In genomic region chr13:92187378-92187989, GRCh38 we compare ENCODE assay signal across 9 cellular contexts.
DNase-seq lines count a peak whose midpoint lies in the region; ATAC-seq and TF ChIP-seq lines count a peak whose summit lies in the region.
"Had no signal": no experiment of that assay in that cellular context is flagged by ENCODE, and none has a peak within 500 bp of the region (broad histone marks: within the 10 kb centered on the region; RNA-seq: fewer than 3 reads in every experiment).

No MANE protein-coding gene starts in this region.

- H3K27me3 ChIP-seq in left lung, result no peaks in the 10 kb centered on the region

- peaks cover 5% of the 10 kb centered on the region for H3K27me3 Mint-ChIP-seq in brain
- no peaks in the 10 kb centered on the region for H3K27me3 Mint-ChIP-seq in stimulated activated memory B cell treated with anti-CD40 and anti-IgM and Interleukin-4, amounts not matched to agents 10 μg/mL and 1 μg/mL and 100 μg/mL, for 72 hours

- TF ChIP-seq CTCF in brain (conservative IDR thresholded peaks at IDR 0.05) (peak; percentile 79 to 90), left lung (IDR thresholded peaks at IDR 0.05) (peak; percentile 61 to 78)

- H3K27ac Mint-ChIP-seq in brain, result no peak overlapping the region
- no peak overlapping the region for H3K27ac Mint-ChIP-seq in stimulated activated memory B cell treated with anti-CD40 and anti-IgM and Interleukin-4, amounts not matched to agents 10 μg/mL and 1 μg/mL and 100 μg/mL, for 72 hours

- no peaks in the 10 kb centered on the region for H3K36me3 Mint-ChIP-seq in brain
- no peaks in the 10 kb centered on the region for H3K36me3 Mint-ChIP-seq in stimulated activated memory B cell treated with anti-CD40 and anti-IgM and Interleukin-4, amounts not matched to agents 10 μg/mL and 1 μg/mL and 100 μg/mL, for 72 hours

- no peaks in the 10 kb centered on the region for H3K36me3 ChIP-seq in left lung

- no peak overlapping the region for H3K4me3 Mint-ChIP-seq in brain
- H3K4me3 Mint-ChIP-seq in stimulated activated memory B cell treated with anti-CD40 and anti-IgM and Interleukin-4, amounts not matched to agents 10 μg/mL and 1 μg/mL and 100 μg/mL, for 72 hours, result no peak overlapping the region
- H3K4me3 Mint-ChIP-seq: activated T-cell treated with anti-CD3 and anti-CD28 coated beads, Interleukin-2, amount 50 U/mL, for 4 hours had no signal

- intact Hi-C loops in left lung (cut with DNase I), result no loop called here

- H3K4me1 Mint-ChIP-seq in brain, result peaks cover 4% of the 10 kb centered on the region
- no peaks in the 10 kb centered on the region for H3K4me1 Mint-ChIP-seq in stimulated activated memory B cell treated with anti-CD40 and anti-IgM and Interleukin-4, amounts not matched to agents 10 μg/mL and 1 μg/mL and 100 μg/mL, for 72 hours

- peaks cover 6 to 26% (median 20%) of the 10 kb centered on the region in 5 experiments for H3K9me3 Mint-ChIP-seq in brain
- peaks cover 6% of the 10 kb centered on the region for H3K9me3 Mint-ChIP-seq in stimulated activated memory B cell treated with anti-CD40 and anti-IgM and Interleukin-4, amounts not matched to agents 10 μg/mL and 1 μg/mL and 100 μg/mL, for 72 hours

- H3K4me3 ChIP-seq in left lung, result no peak overlapping the region

- H3K27ac ChIP-seq in left lung, result no peak overlapping the region

- DNase-seq in DMS114 treated with DMSO at 0.1 percent for 48 hours (lab: John Stamatoyannopoulos, UW; ENCODE audit: unreplicated experiment) (peak; percentile 1), NCI-H2227 treated with DMSO at 0.1 percent for 48 hours (lab: John Stamatoyannopoulos, UW) (peak; percentile 11), left lung (no peak)
- no peak for DNase-seq in activated CD8-positive, alpha-beta memory T cell treated with anti-CD3 and anti-CD28 coated beads, Interleukin-2, amount 50 U/mL, for 4 hours
- DNase-seq: activated T-cell treated with anti-CD3 and anti-CD28 coated beads, Interleukin-2, amount 50 U/mL, for 4 hours had no signal

- peak; percentile 80 for ATAC-seq in GM18870 (IDR thresholded peaks at IDR 0.05; ENCODE audit: unreplicated experiment)
- peak; percentile 93 for ATAC-seq in HG03095 (IDR thresholded peaks at IDR 0.05; ENCODE audit: unreplicated experiment)
- ATAC-seq in left lung, result peak; percentile 80
- ATAC-seq in stimulated activated memory B cell treated with anti-CD40 and anti-IgM and Interleukin-4, amounts not matched to agents 10 μg/mL and 1 μg/mL and 100 μg/mL, for 72 hours, result no peak

- no peaks in the 10 kb centered on the region for H3K4me1 ChIP-seq in left lung

- H3K9me3 ChIP-seq in left lung, result no peaks in the 10 kb centered on the region

Comparison
In these comparisons a context has a peak if more than half of its experiments do, and no peak if none do; other contexts are left out.
1. DNase-seq: peak in DMS114 treated with DMSO at 0.1 percent for 48 hours (single experiment) and NCI-H2227 treated with DMSO at 0.1 percent for 48 hours (single experiment); none in left lung (0 of 2) and activated CD8-positive, alpha-beta memory T cell treated with anti-CD3 and anti-CD28 coated beads, Interleukin-2, amount 50 U/mL, for 4 hours (single experiment).